1 cellular context compared by ENCODE assay signal in the genomic region with DNA sequence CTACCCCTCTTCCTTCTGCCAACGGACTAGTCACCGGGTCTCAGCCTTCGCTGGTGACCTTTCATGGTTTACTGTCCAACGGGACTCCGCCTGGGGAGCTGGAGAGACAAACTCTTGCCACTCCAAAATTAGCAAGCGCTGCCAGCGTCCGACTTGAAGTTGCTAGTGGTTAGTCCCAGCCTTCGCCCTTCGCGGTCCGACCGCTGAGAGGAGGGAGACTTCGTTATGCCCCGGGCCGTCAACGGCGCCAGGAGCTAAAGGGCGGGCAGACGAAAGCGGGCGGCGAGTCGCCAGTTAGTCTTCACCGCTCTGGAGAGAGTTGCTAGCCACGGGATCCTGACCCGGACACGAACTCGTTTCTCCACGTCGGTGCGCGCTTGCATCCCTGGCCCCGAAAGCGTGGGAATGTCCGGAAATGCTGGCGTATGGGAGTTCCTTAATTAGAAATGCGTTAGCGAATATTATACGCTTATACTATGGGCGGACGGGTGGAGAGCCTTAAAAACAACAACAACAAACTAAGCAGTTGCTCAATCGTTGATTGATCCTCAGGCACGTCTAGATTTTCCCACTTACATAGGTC.
TF ChIP-seq lines count a peak whose summit lies in the region.

No MANE protein-coding gene starts in this region.

TF ChIP-seq in GM12878, 131 proteins besides CTCF, POLR2A, EP300 and RAD21:
- 0 out of 2 replicates have a peak, but pooled peaks have one; percentile 11 for TF ChIP-seq NR2F1 (conservative IDR thresholded peaks at IDR 0.05)
- TF ChIP-seq TARDBP (IDR thresholded peaks at IDR 0.05; ENCODE audit: borderline replicate concordance), result no peak
- TF ChIP-seq IKZF2 (IDR thresholded peaks at IDR 0.05), result peak in 1 of 2 experiments; percentile 17; a peak in 1 of 4 replicates
- TF ChIP-seq MLLT1 (IDR thresholded peaks at IDR 0.05), result peak; percentile 52; the same call in 1 of the 2 replicates
TF ChIP-seq in GM12878: peak in this region for 3.
